Comparison of ENCODE assay signal across 10 cellular contexts in the genomic region with DNA sequence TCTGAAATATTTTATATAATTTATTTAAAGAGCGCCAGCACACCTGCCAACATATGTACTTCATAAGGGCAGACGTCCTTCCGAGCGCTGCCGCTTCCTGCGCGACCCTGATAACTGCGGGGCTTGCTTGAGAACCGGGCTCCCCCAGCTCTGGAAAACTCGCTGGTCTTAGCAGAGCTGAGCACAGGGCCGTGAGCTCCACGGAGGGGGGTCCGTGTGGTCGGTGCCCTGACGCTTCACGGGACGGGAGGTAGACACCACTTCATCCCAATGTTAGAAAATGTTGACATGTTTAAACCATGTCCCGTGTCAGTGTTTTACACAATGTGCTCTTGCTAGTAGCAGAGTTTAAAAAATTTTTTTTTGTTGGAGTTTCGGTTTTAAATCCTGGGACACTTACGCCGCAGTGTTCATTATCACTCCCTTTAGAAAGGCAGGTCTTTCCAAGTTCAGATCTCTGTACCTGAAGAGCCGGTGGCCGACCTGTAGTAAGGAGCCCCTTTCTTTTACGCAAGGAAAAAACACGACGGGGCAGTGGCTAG. TPM values are rescaled to one million over a fixed set of nuclear protein-coding genes. Genes with fewer than 3 reads are reported as not detected.
DNase-seq lines count a peak whose midpoint lies in the region; ATAC-seq and TF ChIP-seq lines count a peak whose summit lies in the region.
"Had no signal": no experiment of that assay in that cellular context is flagged by ENCODE, and none has a peak within 500 bp of the region (broad histone marks: within the 10 kb centered on the region; RNA-seq: fewer than 3 reads in every experiment).

No MANE protein-coding gene starts in this region.

- TF ChIP-seq CTCF in RWPE2 (IDR thresholded peaks at IDR 0.05; ENCODE audit: poor library complexity, severe bottlenecking) (no peak), endothelial cell (IDR thresholded peaks at IDR 0.05; ENCODE audit: unreplicated experiment) (no peak)

- H3K9me3 Mint-ChIP-seq in endothelial cell (ENCODE audit: unreplicated experiment): no peaks in the 10 kb centered on the region

- H3K9ac ChIP-seq in ES-I3 (ENCODE audit: low read depth, low read length): peak overlapping the region; percentile 53; the same call in 1 of the 2 replicates

- peak; percentile 21 for DNase-seq in RWPE2 (ENCODE audit: low spot score)
- no peak for DNase-seq in endothelial cell (ENCODE audit: low spot score)
- DNase-seq in posterior vena cava (ENCODE audit: low spot score): peak; percentile 71
- no peak for DNase-seq in UCSD-AML1 (lab: John Stamatoyannopoulos, UW; ENCODE audit: unreplicated experiment)
- no peak for DNase-seq in activated CD8-positive, alpha-beta memory T cell treated with anti-CD3 and anti-CD28 coated beads, Interleukin-2, amount 50 U/mL, for 48 hours
- DNase-seq: IMR-90; stimulated activated CD4-positive, alpha-beta T cell treated with anti-CD3 and anti-CD28 coated beads, Interleukin-4, amount 100 ng/mL, for 1 hour had no signal

- H3K36me3 Mint-ChIP-seq in endothelial cell (ENCODE audit: low read depth, unreplicated experiment): peaks cover 13% of the 10 kb centered on the region

- peaks cover 11% of the 10 kb centered on the region for H3K4me1 Mint-ChIP-seq in endothelial cell (ENCODE audit: unreplicated experiment)

- H3K27ac ChIP-seq in RWPE2 (ENCODE audit: poor library complexity, severe bottlenecking): no peak overlapping the region
- H3K27ac ChIP-seq: neutrophil had no signal

- H3K4me3 ChIP-seq in RWPE2 (ENCODE audit: severe bottlenecking): no peak overlapping the region

- H3K4me1 ChIP-seq in ES-I3 (ENCODE audit: insufficient read depth, low read length): no peaks in the 10 kb centered on the region
- H3K4me1 ChIP-seq in RWPE2 (ENCODE audit: insufficient read depth, poor library complexity, severe bottlenecking): no peaks in the 10 kb centered on the region

- ATAC-seq in RWPE2 (ENCODE audit: low read depth) (no peak), GM19351 (IDR thresholded peaks at IDR 0.05; ENCODE audit: unreplicated experiment) (no peak)

- intact Hi-C loops in posterior vena cava (cut with DNase I): no loop called here

- H3K4me3 Mint-ChIP-seq in endothelial cell (ENCODE audit: unreplicated experiment): peak overlapping the region; percentile 79

- no peaks in the 10 kb centered on the region for H3K9me3 ChIP-seq in ES-I3 (ENCODE audit: control insufficient read depth, insufficient read depth, low read length)
- H3K9me3 ChIP-seq in RWPE2 (ENCODE audit: severe bottlenecking): no peaks in the 10 kb centered on the region
- H3K9me3 ChIP-seq: neutrophil had no signal

- peaks cover 28% of the 10 kb centered on the region for H3K27me3 Mint-ChIP-seq in endothelial cell (ENCODE audit: unreplicated experiment)

- H3K36me3 ChIP-seq in ES-I3 (ENCODE audit: insufficient read depth, low read length) (no peaks in the 10 kb centered on the region), RWPE2 (ENCODE audit: low read depth) (no peaks in the 10 kb centered on the region)
- H3K36me3 ChIP-seq: neutrophil had no signal

- no peak overlapping the region for H3K27ac Mint-ChIP-seq in endothelial cell (ENCODE audit: unreplicated experiment)

- H3K27me3 ChIP-seq in RWPE2 (ENCODE audit: insufficient read depth, poor library complexity, severe bottlenecking): peaks cover 11% of the 10 kb centered on the region

RNA-seq across cellular contexts. Expression of a gene that starts 1.6 kb away (rescaled TPM):
- total RNA-seq in endothelial cell (ENCODE audit: unreplicated experiment) (40.6 TPM), posterior vena cava (10 to 100 TPM; 23.9 to 26.9 TPM)

Comparison
In these comparisons a context has a peak if more than half of its experiments do, and no peak if none do; other contexts are left out.
1. DNase-seq: peak in RWPE2 (single experiment) and posterior vena cava (single experiment); none in endothelial cell (single experiment), UCSD-AML1 (single experiment) and activated CD8-positive, alpha-beta memory T cell treated with anti-CD3 and anti-CD28 coated beads, Interleukin-2, amount 50 U/mL, for 48 hours (single experiment).